In the genomic region with DNA sequence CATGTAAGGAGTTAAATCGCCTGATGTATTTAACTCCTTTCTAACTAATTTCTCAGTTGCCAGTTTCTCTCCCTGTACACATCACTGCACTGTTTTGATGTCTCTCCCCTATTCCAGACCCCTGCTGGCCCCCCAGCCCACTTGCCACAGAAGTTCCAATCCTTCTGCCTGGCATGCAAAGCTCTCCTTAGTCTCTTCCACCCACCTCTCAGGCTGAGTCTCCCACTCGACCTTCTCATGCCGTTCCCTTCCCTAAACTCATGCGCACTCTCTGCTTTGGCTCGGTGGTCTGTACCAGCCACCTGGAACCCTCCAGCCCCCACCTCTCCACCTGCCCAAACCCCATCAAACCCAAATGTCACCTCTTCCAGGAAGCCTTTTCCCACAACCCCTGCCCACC, we compare ENCODE assay signal across 29 cellular contexts. TPM values are rescaled to one million over a fixed set of nuclear protein-coding genes. Genes with fewer than 3 reads are reported as not detected.
"Had no signal": no experiment of that assay in that cellular context is flagged by ENCODE, and none has a peak within 500 bp of the region (broad histone marks: within the 10 kb centered on the region; RNA-seq: fewer than 3 reads in every experiment).

No MANE protein-coding gene starts in this region.

- H3K27me3 ChIP-seq: neutrophil, ovary, right lobe of liver, sigmoid colon, stomach, thyroid gland, upper lobe of left lung, vagina had no signal

- H3K4me3 Mint-ChIP-seq: natural killer cell; nephron; neural crest cell; stimulated activated effector memory CD8-positive, alpha-beta T cell treated with anti-CD3 and anti-CD28 coated beads, Interleukin-12 subunit alpha, Interleukin-12 subunit beta, amount 100 ng/mL, for 72 hours; stimulated activated naive B cell treated with anti-CD40 and anti-IgM and Interleukin-4, amounts not matched to agents 10 μg/mL and 1 μg/mL and 100 μg/mL, for 72 hours; stimulated activated naive CD8-positive, alpha-beta T cell treated with anti-CD3 and anti-CD28 coated beads, Interleukin-15, Interleukin-2, amounts not matched to agents 100 ng/mL and 50 ng/mL, for 24 hours had no signal

- H3K4me1 Mint-ChIP-seq: stimulated activated effector memory CD8-positive, alpha-beta T cell treated with anti-CD3 and anti-CD28 coated beads, Interleukin-12 subunit alpha, Interleukin-12 subunit beta, amount 100 ng/mL, for 72 hours had no signal

- H3K27ac ChIP-seq: neutrophil, ovary, parathyroid adenoma, psoas muscle, right lobe of liver, sigmoid colon, stomach, thoracic aorta, thyroid gland, tibial nerve, upper lobe of left lung, vagina had no signal

- H3K4me1 ChIP-seq: sigmoid colon, tibial nerve had no signal

- H3K36me3 Mint-ChIP-seq: natural killer cell; stimulated activated effector memory CD8-positive, alpha-beta T cell treated with anti-CD3 and anti-CD28 coated beads, Interleukin-12 subunit alpha, Interleukin-12 subunit beta, amount 100 ng/mL, for 72 hours had no signal

- DNase-seq: natural killer cell; nucleus accumbens; ovary; posterior cingulate gyrus; psoas muscle; right cardiac atrium; right lobe of liver; sigmoid colon; small intestine; stimulated activated CD4-positive, alpha-beta T cell treated with anti-CD3 and anti-CD28 coated beads, Interleukin-15, amount 100 ng/mL, for 24 hours; stimulated activated CD4-positive, alpha-beta T cell treated with anti-CD3 and anti-CD28 coated beads, Interleukin-2, amount 100 ng/mL, for 24 hours; stimulated activated CD4-positive, alpha-beta T cell treated with anti-CD3 and anti-CD28 coated beads, Interleukin-2, amount 100 ng/mL, for 48 hours; stimulated activated CD4-positive, alpha-beta T cell treated with anti-CD3 and anti-CD28 coated beads, Interleukin-4, amount 100 ng/mL, for 24 hours; stimulated activated naive B cell treated with anti-CD40 and anti-IgM and Interleukin-4, amounts not matched to agents 10 μg/mL and 1 μg/mL and 100 μg/mL, for 72 hours; stimulated activated naive CD4-positive, alpha-beta T cell treated with Interleukin-2 at 50 U/mL for 16 hours; stomach; thyroid gland; trophoblast cell; upper lobe of left lung had no signal

- H3K27me3 Mint-ChIP-seq: progenitor cell of endocrine pancreas; stimulated activated naive CD8-positive, alpha-beta T cell treated with anti-CD3 and anti-CD28 coated beads, Interleukin-15, Interleukin-2, amounts not matched to agents 100 ng/mL and 50 ng/mL, for 24 hours had no signal

- ATAC-seq: natural killer cell; psoas muscle; right cardiac atrium; stimulated activated effector memory CD8-positive, alpha-beta T cell treated with anti-CD3 and anti-CD28 coated beads, Interleukin-12 subunit alpha, Interleukin-12 subunit beta, amount 100 ng/mL, for 72 hours; stimulated activated naive B cell treated with anti-CD40 and anti-IgM and Interleukin-4, amounts not matched to agents 10 μg/mL and 1 μg/mL and 100 μg/mL, for 72 hours had no signal

- H3K4me3 ChIP-seq: ovary, psoas muscle, right lobe of liver, sigmoid colon, stomach, thoracic aorta, thyroid gland, tibial nerve, upper lobe of left lung, vagina had no signal

- H3K9me3 ChIP-seq: neutrophil, ovary, psoas muscle, right lobe of liver, sigmoid colon, stomach, thoracic aorta, thyroid gland, tibial nerve, upper lobe of left lung, vagina had no signal

- H3K9me3 Mint-ChIP-seq: natural killer cell; nephron; neural crest cell; stimulated activated effector memory CD8-positive, alpha-beta T cell treated with anti-CD3 and anti-CD28 coated beads, Interleukin-12 subunit alpha, Interleukin-12 subunit beta, amount 100 ng/mL, for 72 hours; stimulated activated naive B cell treated with anti-CD40 and anti-IgM and Interleukin-4, amounts not matched to agents 10 μg/mL and 1 μg/mL and 100 μg/mL, for 72 hours; stimulated activated naive CD8-positive, alpha-beta T cell treated with anti-CD3 and anti-CD28 coated beads, Interleukin-15, Interleukin-2, amounts not matched to agents 100 ng/mL and 50 ng/mL, for 24 hours had no signal

- H3K36me3 ChIP-seq: neutrophil, ovary, right lobe of liver, sigmoid colon, thoracic aorta, thyroid gland, upper lobe of left lung, vagina had no signal

- H3K27ac Mint-ChIP-seq: natural killer cell; nephron; progenitor cell of endocrine pancreas; stimulated activated effector memory CD8-positive, alpha-beta T cell treated with anti-CD3 and anti-CD28 coated beads, Interleukin-12 subunit alpha, Interleukin-12 subunit beta, amount 100 ng/mL, for 72 hours; stimulated activated naive B cell treated with anti-CD40 and anti-IgM and Interleukin-4, amounts not matched to agents 10 μg/mL and 1 μg/mL and 100 μg/mL, for 72 hours; stimulated activated naive CD8-positive, alpha-beta T cell treated with anti-CD3 and anti-CD28 coated beads, Interleukin-15, Interleukin-2, amounts not matched to agents 100 ng/mL and 50 ng/mL, for 24 hours had no signal

RNA-seq across cellular contexts. Expression of a gene that starts 56.9 kb away (rescaled TPM):
- total RNA-seq: vagina had no signal
